1 cellular context compared by ENCODE assay signal in genomic region chr2:181123798-181124217, GRCh38.
A peak's percentile ranks its signal among the peaks of the same experiment; 100 is the strongest.
TF ChIP-seq lines count a peak whose summit lies in the region.

No MANE protein-coding gene starts in this region.

TF ChIP-seq in GM12878, 131 proteins besides CTCF, POLR2A, EP300 and RAD21 (continued from another document and continues in another):
- TF ChIP-seq, protein P1, sequence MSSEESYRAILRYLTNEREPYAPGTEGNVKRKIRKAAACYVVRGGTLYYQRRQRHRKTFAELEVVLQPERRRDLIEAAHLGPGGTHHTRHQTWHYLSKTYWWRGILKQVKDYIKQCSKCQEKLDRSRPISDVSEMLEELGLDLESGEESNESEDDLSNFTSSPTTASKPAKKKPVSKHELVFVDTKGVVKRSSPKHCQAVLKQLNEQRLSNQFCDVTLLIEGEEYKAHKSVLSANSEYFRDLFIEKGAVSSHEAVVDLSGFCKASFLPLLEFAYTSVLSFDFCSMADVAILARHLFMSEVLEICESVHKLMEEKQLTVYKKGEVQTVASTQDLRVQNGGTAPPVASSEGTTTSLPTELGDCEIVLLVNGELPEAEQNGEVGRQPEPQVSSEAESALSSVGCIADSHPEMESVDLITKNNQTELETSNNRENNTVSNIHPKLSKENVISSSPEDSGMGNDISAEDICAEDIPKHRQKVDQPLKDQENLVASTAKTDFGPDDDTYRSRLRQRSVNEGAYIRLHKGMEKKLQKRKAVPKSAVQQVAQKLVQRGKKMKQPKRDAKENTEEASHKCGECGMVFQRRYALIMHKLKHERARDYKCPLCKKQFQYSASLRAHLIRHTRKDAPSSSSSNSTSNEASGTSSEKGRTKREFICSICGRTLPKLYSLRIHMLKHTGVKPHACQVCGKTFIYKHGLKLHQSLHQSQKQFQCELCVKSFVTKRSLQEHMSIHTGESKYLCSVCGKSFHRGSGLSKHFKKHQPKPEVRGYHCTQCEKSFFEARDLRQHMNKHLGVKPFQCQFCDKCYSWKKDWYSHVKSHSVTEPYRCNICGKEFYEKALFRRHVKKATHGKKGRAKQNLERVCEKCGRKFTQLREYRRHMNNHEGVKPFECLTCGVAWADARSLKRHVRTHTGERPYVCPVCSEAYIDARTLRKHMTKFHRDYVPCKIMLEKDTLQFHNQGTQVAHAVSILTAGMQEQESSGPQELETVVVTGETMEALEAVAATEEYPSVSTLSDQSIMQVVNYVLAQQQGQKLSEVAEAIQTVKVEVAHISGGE (CRISPR knock-in tag; IDR thresholded peaks at IDR 0.05) = no peak
- TF ChIP-seq ETV6 (conservative IDR thresholded peaks at IDR 0.05 in 1 of 2, IDR thresholded peaks at IDR 0.05 in 1 of 2; ENCODE audit: borderline replicate concordance in 1 of 2, low read depth in 1 of 2) (peak in 1 of 2 experiments; percentile 63; a peak in 1 of 4 replicates), ELK1 (IDR thresholded peaks at IDR 0.05; ENCODE audit: low read depth, low read length) (no peak), MEF2B (IDR thresholded peaks at IDR 0.05; ENCODE audit: partially characterized antibody, poor library complexity, severe bottlenecking) (peak; percentile 38), MAX (IDR thresholded peaks at IDR 0.05; ENCODE audit: low read depth, low read length) (no peak), SUPT20H (IDR thresholded peaks at IDR 0.05; ENCODE audit: borderline replicate concordance, control insufficient read depth, low read depth, low read length) (no peak), NFIC (IDR thresholded peaks at IDR 0.05; ENCODE audit: low read depth, low read length) (peak; percentile 88), HCFC1 (IDR thresholded peaks at IDR 0.05; ENCODE audit: low read length) (no peak), GABPA (IDR thresholded peaks at IDR 0.05; ENCODE audit: low read depth) (0 out of 2 replicates have a peak, but pooled peaks have one; percentile 51), HDAC6 (IDR thresholded peaks at IDR 0.05; ENCODE audit: unreplicated experiment) (no peak), SP1 (IDR thresholded peaks at IDR 0.05; ENCODE audit: low read depth, low read length) (no peak), CBFB (IDR thresholded peaks at IDR 0.05; ENCODE audit: low read depth) (no peak), IRF3 (IDR thresholded peaks at IDR 0.05) (no peak), NR2C2 (IDR thresholded peaks at IDR 0.05; ENCODE audit: borderline replicate concordance, control insufficient read depth, insufficient read length, low read depth) (no peak), IRF4 (IDR thresholded peaks at IDR 0.05; ENCODE audit: low read depth, low read length) (0 out of 2 replicates have a peak, but pooled peaks have one; percentile 15), EGR1 (IDR thresholded peaks at IDR 0.05; ENCODE audit: borderline replicate concordance in 1 of 2, low read depth in 2 of 2, low read length in 2 of 2) (no peak), RUNX3 (IDR thresholded peaks at IDR 0.05; ENCODE audit: low read length) (peak; percentile 89), SRF (IDR thresholded peaks at IDR 0.05; ENCODE audit: low read depth in 2 of 2, low read length in 2 of 2) (0 out of 4 replicates have a peak, but pooled peaks of 1 of the 2 experiments have one; percentile 21), SREBF2 (IDR thresholded peaks at IDR 0.05; ENCODE audit: low read length) (no peak), STAT1 (conservative IDR thresholded peaks at IDR 0.05) (no peak), KDM1A (IDR thresholded peaks at IDR 0.05; ENCODE audit: borderline replicate concordance) (no peak), RAD51 (IDR thresholded peaks at IDR 0.05) (no peak), SMAD5 (IDR thresholded peaks at IDR 0.05; ENCODE audit: low read depth) (no peak), CHD4 (IDR thresholded peaks at IDR 0.05) (no peak), SMAD1 (IDR thresholded peaks at IDR 0.05; ENCODE audit: low read depth, partially characterized antibody) (no peak), SIX5 (IDR thresholded peaks at IDR 0.05; ENCODE audit: low read depth, low read length, severe bottlenecking) (no peak), CHD1 (IDR thresholded peaks at IDR 0.05; ENCODE audit: low read depth, low read length) (no peak), ZBTB33 (IDR thresholded peaks at IDR 0.05) (no peak), YBX1 (IDR thresholded peaks at IDR 0.05) (no peak), TCF3 (IDR thresholded peaks at IDR 0.05; ENCODE audit: borderline replicate concordance, insufficient read depth, low read depth, low read length) (0 out of 2 replicates have a peak, but pooled peaks have one; percentile 23), FOS (IDR thresholded peaks at IDR 0.05; ENCODE audit: borderline replicate concordance, extremely low read depth, insufficient read length) (no peak), KLF5 (IDR thresholded peaks at IDR 0.05; ENCODE audit: partially characterized antibody) (no peak), ZSCAN29 (IDR thresholded peaks at IDR 0.05) (no peak), EED (IDR thresholded peaks at IDR 0.05; ENCODE audit: low read depth) (peak; percentile 75), HSF1 (IDR thresholded peaks at IDR 0.05; ENCODE audit: low read depth, low read length) (no peak), ZNF274 (IDR thresholded peaks at IDR 0.05; ENCODE audit: insufficient read depth, insufficient read length) (no peak), DPF2 (IDR thresholded peaks at IDR 0.05) (peak; percentile 47; the same call in 1 of the 2 replicates), ZBED1 (IDR thresholded peaks at IDR 0.05; ENCODE audit: borderline replicate concordance) (peak; percentile 59; the same call in 1 of the 2 replicates), IKZF2 (IDR thresholded peaks at IDR 0.05) (peak; percentile 68 to 74; a peak in 3 of 4 replicates), PKNOX1 (IDR thresholded peaks at IDR 0.05) (peak; percentile 52; the same call in 1 of the 2 replicates), CBX5 (IDR thresholded peaks at IDR 0.05; ENCODE audit: low read depth) (peak; percentile 79; the same call in 1 of the 2 replicates), SPI1 (IDR thresholded peaks at IDR 0.05; ENCODE audit: borderline replicate concordance, insufficient read depth, low read depth, low read length) (no peak), NR2C1 (IDR thresholded peaks at IDR 0.05) (no peak), MEF2A (IDR thresholded peaks at IDR 0.05; ENCODE audit: insufficient read depth, low read depth, low read length) (0 out of 2 replicates have a peak, but pooled peaks have one; percentile 53), RELA (IDR thresholded peaks at IDR 0.05; ENCODE audit: borderline replicate concordance, partially characterized antibody) (no peak)
- TF ChIP-seq, protein P2, sequence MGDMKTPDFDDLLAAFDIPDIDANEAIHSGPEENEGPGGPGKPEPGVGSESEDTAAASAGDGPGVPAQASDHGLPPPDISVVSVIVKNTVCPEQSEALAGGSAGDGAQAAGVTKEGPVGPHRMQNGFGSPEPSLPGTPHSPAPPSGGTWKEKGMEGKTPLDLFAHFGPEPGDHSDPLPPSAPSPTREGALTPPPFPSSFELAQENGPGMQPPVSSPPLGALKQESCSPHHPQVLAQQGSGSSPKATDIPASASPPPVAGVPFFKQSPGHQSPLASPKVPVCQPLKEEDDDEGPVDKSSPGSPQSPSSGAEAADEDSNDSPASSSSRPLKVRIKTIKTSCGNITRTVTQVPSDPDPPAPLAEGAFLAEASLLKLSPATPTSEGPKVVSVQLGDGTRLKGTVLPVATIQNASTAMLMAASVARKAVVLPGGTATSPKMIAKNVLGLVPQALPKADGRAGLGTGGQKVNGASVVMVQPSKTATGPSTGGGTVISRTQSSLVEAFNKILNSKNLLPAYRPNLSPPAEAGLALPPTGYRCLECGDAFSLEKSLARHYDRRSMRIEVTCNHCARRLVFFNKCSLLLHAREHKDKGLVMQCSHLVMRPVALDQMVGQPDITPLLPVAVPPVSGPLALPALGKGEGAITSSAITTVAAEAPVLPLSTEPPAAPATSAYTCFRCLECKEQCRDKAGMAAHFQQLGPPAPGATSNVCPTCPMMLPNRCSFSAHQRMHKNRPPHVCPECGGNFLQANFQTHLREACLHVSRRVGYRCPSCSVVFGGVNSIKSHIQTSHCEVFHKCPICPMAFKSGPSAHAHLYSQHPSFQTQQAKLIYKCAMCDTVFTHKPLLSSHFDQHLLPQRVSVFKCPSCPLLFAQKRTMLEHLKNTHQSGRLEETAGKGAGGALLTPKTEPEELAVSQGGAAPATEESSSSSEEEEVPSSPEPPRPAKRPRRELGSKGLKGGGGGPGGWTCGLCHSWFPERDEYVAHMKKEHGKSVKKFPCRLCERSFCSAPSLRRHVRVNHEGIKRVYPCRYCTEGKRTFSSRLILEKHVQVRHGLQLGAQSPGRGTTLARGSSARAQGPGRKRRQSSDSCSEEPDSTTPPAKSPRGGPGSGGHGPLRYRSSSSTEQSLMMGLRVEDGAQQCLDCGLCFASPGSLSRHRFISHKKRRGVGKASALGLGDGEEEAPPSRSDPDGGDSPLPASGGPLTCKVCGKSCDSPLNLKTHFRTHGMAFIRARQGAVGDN (IDR thresholded peaks at IDR 0.05) = no peak
- TF ChIP-seq, protein P3, sequence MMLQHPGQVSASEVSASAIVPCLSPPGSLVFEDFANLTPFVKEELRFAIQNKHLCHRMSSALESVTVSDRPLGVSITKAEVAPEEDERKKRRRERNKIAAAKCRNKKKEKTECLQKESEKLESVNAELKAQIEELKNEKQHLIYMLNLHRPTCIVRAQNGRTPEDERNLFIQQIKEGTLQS (IDR thresholded peaks at IDR 0.05; ENCODE audit: borderline replicate concordance, extremely low read depth, low read depth, low read length) = no peak
- TF ChIP-seq, protein P4, sequence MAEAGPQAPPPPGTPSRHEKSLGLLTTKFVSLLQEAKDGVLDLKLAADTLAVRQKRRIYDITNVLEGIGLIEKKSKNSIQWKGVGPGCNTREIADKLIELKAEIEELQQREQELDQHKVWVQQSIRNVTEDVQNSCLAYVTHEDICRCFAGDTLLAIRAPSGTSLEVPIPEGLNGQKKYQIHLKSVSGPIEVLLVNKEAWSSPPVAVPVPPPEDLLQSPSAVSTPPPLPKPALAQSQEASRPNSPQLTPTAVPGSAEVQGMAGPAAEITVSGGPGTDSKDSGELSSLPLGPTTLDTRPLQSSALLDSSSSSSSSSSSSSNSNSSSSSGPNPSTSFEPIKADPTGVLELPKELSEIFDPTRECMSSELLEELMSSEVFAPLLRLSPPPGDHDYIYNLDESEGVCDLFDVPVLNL (IDR thresholded peaks at IDR 0.05; ENCODE audit: low read depth, low read length) = no peak
- TF ChIP-seq, protein P5, sequence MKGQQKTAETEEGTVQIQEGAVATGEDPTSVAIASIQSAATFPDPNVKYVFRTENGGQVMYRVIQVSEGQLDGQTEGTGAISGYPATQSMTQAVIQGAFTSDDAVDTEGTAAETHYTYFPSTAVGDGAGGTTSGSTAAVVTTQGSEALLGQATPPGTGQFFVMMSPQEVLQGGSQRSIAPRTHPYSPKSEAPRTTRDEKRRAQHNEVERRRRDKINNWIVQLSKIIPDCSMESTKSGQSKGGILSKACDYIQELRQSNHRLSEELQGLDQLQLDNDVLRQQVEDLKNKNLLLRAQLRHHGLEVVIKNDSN (IDR thresholded peaks at IDR 0.05; ENCODE audit: borderline replicate concordance, extremely low read length, insufficient read depth, low read depth, low read length) = no peak
